In genomic region chr1:32554288-32554687, GRCh38 we compare ENCODE assay signal across 10 cellular contexts.
"Had no signal": no experiment of that assay in that cellular context is flagged by ENCODE, and none has a peak within 500 bp of the region (broad histone marks: within the 10 kb centered on the region; RNA-seq: fewer than 3 reads in every experiment).

No MANE protein-coding gene starts in this region.

- ATAC-seq: HepG2, K562 had no signal

- H3K27me3 Mint-ChIP-seq: IgD-negative memory B cell had no signal

- H3K4me1 Mint-ChIP-seq: IgD-negative memory B cell had no signal

- H3K27ac Mint-ChIP-seq: IgD-negative memory B cell had no signal

- H3K27ac ChIP-seq: HL-60, KMS-11 had no signal

- FAIRE-seq: HepG2, HTR-8/SVneo, K562 had no signal

- H3K9me3 Mint-ChIP-seq: IgD-negative memory B cell had no signal

- H3K4me2 ChIP-seq: KMS-11 had no signal

- H3K36me3 Mint-ChIP-seq: IgD-negative memory B cell had no signal

- DNase-seq: IMR-90, Karpas-422, KBM-7, KG1 had no signal

- H3K4me3 ChIP-seq: K562 had no signal

- H3K4me3 Mint-ChIP-seq: IgD-negative memory B cell had no signal
